Comparison of ENCODE assay signal across 23 cellular contexts in genomic region chr18:46705521-46705920, GRCh38. TPM values are rescaled to one million over a fixed set of nuclear protein-coding genes. Genes with fewer than 3 reads are reported as not detected.
"Had no signal": no experiment of that assay in that cellular context is flagged by ENCODE, and none has a peak within 500 bp of the region (broad histone marks: within the 10 kb centered on the region; RNA-seq: fewer than 3 reads in every experiment).

No MANE protein-coding gene starts in this region.

- H3K27me3 ChIP-seq: brain microvascular endothelial cell, colonic mucosa, heart left ventricle, right lobe of liver, testis had no signal

- H3K4me1 ChIP-seq: colonic mucosa, right lobe of liver, stomach had no signal

- H3K36me3 ChIP-seq: brain microvascular endothelial cell, colonic mucosa, heart left ventricle, right lobe of liver, stomach had no signal

- DNase-seq: activated CD4-positive, alpha-beta T cell treated with anti-CD3 and anti-CD28 coated beads, Interleukin-2, amount 50 U/mL, for 1 hour; activated CD4-positive, CD25-positive, alpha-beta regulatory T cell treated with anti-CD3 and anti-CD28 coated beads, Interleukin-2, amount 50 U/mL, for 72 hours; activated CD8-positive, alpha-beta memory T cell treated with anti-CD3 and anti-CD28 coated beads, Interleukin-2, amount 50 U/mL, for 4 hours; activated effector memory CD4-positive, alpha-beta T cell treated with Interleukin-2 at 50 U/mL for 16 hours; activated naive CD4-positive, alpha-beta T cell treated with anti-CD3 and anti-CD28 coated beads, Interleukin-2, amount 10 ng/mL, durations not matched to agents 7 days and 5 days; activated naive CD8-positive, alpha-beta T cell treated with anti-CD3 and anti-CD28 coated beads, Interleukin-2, amount 50 U/mL, for 24 hours; activated T-cell treated with anti-CD3 and anti-CD28 coated beads, Interleukin-2, amount 50 U/mL, for 48 hours; aorta; brain microvascular endothelial cell; colonic mucosa; heart left ventricle; midbrain; right lobe of liver; small intestine; stimulated activated CD4-positive, alpha-beta T cell treated with anti-CD3 and anti-CD28 coated beads, Interleukin-15, amount 100 ng/mL, for 24 hours; stimulated activated CD4-positive, alpha-beta T cell treated with anti-CD3 and anti-CD28 coated beads, Interleukin-2, amount 100 ng/mL, for 48 hours; stomach; T-helper 1 cell; T-helper 9 cell; testis had no signal

- H3K9me3 ChIP-seq: colonic mucosa, heart left ventricle, right lobe of liver, stomach, testis had no signal

- H3K4me3 ChIP-seq: colonic mucosa, heart left ventricle, lung, right lobe of liver, stomach, testis had no signal

- ATAC-seq: activated naive CD8-positive, alpha-beta T cell treated with anti-CD3 and anti-CD28 coated beads, Interleukin-2, amount 50 U/mL, for 24 hours; heart left ventricle; left lobe of liver; right lobe of liver had no signal

- H3K27ac ChIP-seq: brain microvascular endothelial cell, colonic mucosa, heart left ventricle, right lobe of liver, stomach, testis had no signal

RNA-seq across cellular contexts. Expression of gene LOXHD1, which starts 48.5 kb away (rescaled TPM):
- total RNA-seq: colonic mucosa, left lobe of liver, pulmonary artery endothelial cell, right lobe of liver had no signal
- polyA plus RNA-seq: aorta had no signal

RNA-seq across cellular contexts. Expression of gene ST8SIA5, which starts 51.3 kb away (rescaled TPM):
- total RNA-seq: pulmonary artery endothelial cell had no signal
